ENCODE assay signal across 1 cellular context in genomic region chr3:65955792-65956477, GRCh38.
TF ChIP-seq lines count a peak whose summit lies in the region.

No MANE protein-coding gene starts in this region.

TF ChIP-seq in HepG2, 621 proteins besides CTCF, POLR2A, EP300 and RAD21 (continued from another document and continues in another):
- TF ChIP-seq, protein P1, sequence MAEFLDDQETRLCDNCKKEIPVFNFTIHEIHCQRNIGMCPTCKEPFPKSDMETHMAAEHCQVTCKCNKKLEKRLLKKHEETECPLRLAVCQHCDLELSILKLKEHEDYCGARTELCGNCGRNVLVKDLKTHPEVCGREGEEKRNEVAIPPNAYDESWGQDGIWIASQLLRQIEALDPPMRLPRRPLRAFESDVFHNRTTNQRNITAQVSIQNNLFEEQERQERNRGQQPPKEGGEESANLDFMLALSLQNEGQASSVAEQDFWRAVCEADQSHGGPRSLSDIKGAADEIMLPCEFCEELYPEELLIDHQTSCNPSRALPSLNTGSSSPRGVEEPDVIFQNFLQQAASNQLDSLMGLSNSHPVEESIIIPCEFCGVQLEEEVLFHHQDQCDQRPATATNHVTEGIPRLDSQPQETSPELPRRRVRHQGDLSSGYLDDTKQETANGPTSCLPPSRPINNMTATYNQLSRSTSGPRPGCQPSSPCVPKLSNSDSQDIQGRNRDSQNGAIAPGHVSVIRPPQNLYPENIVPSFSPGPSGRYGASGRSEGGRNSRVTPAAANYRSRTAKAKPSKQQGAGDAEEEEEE (CRISPR knock-in tag; IDR thresholded peaks at IDR 0.05; ENCODE audit: borderline replicate concordance) = no peak
- TF ChIP-seq, protein P2, sequence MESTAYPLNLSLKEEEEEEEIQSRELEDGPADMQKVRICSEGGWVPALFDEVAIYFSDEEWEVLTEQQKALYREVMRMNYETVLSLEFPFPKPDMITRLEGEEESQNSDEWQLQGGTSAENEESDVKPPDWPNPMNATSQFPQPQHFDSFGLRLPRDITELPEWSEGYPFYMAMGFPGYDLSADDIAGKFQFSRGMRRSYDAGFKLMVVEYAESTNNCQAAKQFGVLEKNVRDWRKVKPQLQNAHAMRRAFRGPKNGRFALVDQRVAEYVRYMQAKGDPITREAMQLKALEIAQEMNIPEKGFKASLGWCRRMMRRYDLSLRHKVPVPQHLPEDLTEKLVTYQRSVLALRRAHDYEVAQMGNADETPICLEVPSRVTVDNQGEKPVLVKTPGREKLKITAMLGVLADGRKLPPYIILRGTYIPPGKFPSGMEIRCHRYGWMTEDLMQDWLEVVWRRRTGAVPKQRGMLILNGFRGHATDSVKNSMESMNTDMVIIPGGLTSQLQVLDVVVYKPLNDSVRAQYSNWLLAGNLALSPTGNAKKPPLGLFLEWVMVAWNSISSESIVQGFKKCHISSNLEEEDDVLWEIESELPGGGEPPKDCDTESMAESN (CRISPR knock-in tag; conservative IDR thresholded peaks at IDR 0.05) = 0 out of 2 replicates have a peak, but pooled peaks have one; percentile 31
- peak; percentile 82 for TF ChIP-seq MED1 (CRISPR knock-in tag; IDR thresholded peaks at IDR 0.05)
- 0 out of 2 replicates have a peak, but pooled peaks have one; percentile 28 for TF ChIP-seq ONECUT2 (CRISPR knock-in tag; IDR thresholded peaks at IDR 0.05)
- TF ChIP-seq ZNF569 (CRISPR knock-in tag; IDR thresholded peaks at IDR 0.05; ENCODE audit: borderline replicate concordance) = no peak
- TF ChIP-seq, protein P3, sequence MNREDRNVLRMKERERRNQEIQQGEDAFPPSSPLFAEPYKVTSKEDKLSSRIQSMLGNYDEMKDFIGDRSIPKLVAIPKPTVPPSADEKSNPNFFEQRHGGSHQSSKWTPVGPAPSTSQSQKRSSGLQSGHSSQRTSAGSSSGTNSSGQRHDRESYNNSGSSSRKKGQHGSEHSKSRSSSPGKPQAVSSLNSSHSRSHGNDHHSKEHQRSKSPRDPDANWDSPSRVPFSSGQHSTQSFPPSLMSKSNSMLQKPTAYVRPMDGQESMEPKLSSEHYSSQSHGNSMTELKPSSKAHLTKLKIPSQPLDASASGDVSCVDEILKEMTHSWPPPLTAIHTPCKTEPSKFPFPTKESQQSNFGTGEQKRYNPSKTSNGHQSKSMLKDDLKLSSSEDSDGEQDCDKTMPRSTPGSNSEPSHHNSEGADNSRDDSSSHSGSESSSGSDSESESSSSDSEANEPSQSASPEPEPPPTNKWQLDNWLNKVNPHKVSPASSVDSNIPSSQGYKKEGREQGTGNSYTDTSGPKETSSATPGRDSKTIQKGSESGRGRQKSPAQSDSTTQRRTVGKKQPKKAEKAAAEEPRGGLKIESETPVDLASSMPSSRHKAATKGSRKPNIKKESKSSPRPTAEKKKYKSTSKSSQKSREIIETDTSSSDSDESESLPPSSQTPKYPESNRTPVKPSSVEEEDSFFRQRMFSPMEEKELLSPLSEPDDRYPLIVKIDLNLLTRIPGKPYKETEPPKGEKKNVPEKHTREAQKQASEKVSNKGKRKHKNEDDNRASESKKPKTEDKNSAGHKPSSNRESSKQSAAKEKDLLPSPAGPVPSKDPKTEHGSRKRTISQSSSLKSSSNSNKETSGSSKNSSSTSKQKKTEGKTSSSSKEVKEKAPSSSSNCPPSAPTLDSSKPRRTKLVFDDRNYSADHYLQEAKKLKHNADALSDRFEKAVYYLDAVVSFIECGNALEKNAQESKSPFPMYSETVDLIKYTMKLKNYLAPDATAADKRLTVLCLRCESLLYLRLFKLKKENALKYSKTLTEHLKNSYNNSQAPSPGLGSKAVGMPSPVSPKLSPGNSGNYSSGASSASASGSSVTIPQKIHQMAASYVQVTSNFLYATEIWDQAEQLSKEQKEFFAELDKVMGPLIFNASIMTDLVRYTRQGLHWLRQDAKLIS (CRISPR knock-in tag; IDR thresholded peaks at IDR 0.05) = no peak
- no peak for TF ChIP-seq NR3C1 (CRISPR knock-in tag; IDR thresholded peaks at IDR 0.05)
- no peak for TF ChIP-seq ATF2 (CRISPR knock-in tag; IDR thresholded peaks at IDR 0.05)
- 0 out of 2 replicates have a peak, but pooled peaks have one; percentile 34 for TF ChIP-seq SSRP1 (CRISPR knock-in tag; IDR thresholded peaks at IDR 0.05)
- TF ChIP-seq YEATS2 (CRISPR knock-in tag; IDR thresholded peaks at IDR 0.05; ENCODE audit: borderline replicate concordance) = no peak
- TF ChIP-seq NFKBIZ (CRISPR knock-in tag; IDR thresholded peaks at IDR 0.05) = no peak
- 0 out of 2 replicates have a peak, but pooled peaks have one; percentile 38 for TF ChIP-seq ARNTL (CRISPR knock-in tag; IDR thresholded peaks at IDR 0.05)
- no peak for TF ChIP-seq ELF1 (CRISPR knock-in tag; IDR thresholded peaks at IDR 0.05)
- TF ChIP-seq HNF4A (CRISPR knock-in tag; IDR thresholded peaks at IDR 0.05) = peak; percentile 49; the same call in 1 of the 2 replicates
- peak; percentile 80 for TF ChIP-seq FOSL2 (CRISPR knock-in tag; IDR thresholded peaks at IDR 0.05)
- no peak for TF ChIP-seq ZNF354B (CRISPR knock-in tag; IDR thresholded peaks at IDR 0.05)
- peak; percentile 32; the same call in 1 of the 2 replicates for TF ChIP-seq HDAC2 (CRISPR knock-in tag; IDR thresholded peaks at IDR 0.05)
- no peak for TF ChIP-seq ZNF329 (CRISPR knock-in tag; IDR thresholded peaks at IDR 0.05; ENCODE audit: low read depth)
- no peak for TF ChIP-seq SOX13 (IDR thresholded peaks at IDR 0.05)
- TF ChIP-seq SOX13 (CRISPR knock-in tag; conservative IDR thresholded peaks at IDR 0.05 in 1 of 2, IDR thresholded peaks at IDR 0.05 in 1 of 2) = peak in 1 of 2 experiments; percentile 50; a peak in 2 of 4 replicates
- TF ChIP-seq ZNF678 (CRISPR knock-in tag; IDR thresholded peaks at IDR 0.05) = no peak
- no peak for TF ChIP-seq ZNF607 (CRISPR knock-in tag; IDR thresholded peaks at IDR 0.05; ENCODE audit: borderline replicate concordance)
- TF ChIP-seq ZNF552 (CRISPR knock-in tag; IDR thresholded peaks at IDR 0.05; ENCODE audit: borderline replicate concordance) = no peak
- no peak for TF ChIP-seq PHF20 (CRISPR knock-in tag; IDR thresholded peaks at IDR 0.05)
- TF ChIP-seq, protein P4, sequence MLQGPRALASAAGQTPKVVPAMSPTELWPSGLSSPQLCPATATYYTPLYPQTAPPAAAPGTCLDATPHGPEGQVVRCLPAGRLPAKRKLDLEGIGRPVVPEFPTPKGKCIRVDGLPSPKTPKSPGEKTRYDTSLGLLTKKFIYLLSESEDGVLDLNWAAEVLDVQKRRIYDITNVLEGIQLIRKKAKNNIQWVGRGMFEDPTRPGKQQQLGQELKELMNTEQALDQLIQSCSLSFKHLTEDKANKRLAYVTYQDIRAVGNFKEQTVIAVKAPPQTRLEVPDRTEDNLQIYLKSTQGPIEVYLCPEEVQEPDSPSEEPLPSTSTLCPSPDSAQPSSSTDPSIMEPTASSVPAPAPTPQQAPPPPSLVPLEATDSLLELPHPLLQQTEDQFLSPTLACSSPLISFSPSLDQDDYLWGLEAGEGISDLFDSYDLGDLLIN (CRISPR knock-in tag; IDR thresholded peaks at IDR 0.05; ENCODE audit: borderline replicate concordance) = no peak
- peak in 1 of 2 experiments; percentile 45; a peak in 2 of 4 replicates for TF ChIP-seq ATF4 (CRISPR knock-in tag; IDR thresholded peaks at IDR 0.05)
- no peak for TF ChIP-seq ZNF101 (CRISPR knock-in tag; IDR thresholded peaks at IDR 0.05; ENCODE audit: borderline replicate concordance, low read depth)
- TF ChIP-seq ZNF839 (CRISPR knock-in tag; IDR thresholded peaks at IDR 0.05; ENCODE audit: borderline replicate concordance) = no peak
- no peak for TF ChIP-seq ZKSCAN1 (IDR thresholded peaks at IDR 0.05; ENCODE audit: low read length)
- TF ChIP-seq ZNF512B (CRISPR knock-in tag; IDR thresholded peaks at IDR 0.05; ENCODE audit: borderline replicate concordance) = no peak
- TF ChIP-seq THYN1 (CRISPR knock-in tag; IDR thresholded peaks at IDR 0.05; ENCODE audit: borderline replicate concordance, low read depth) = no peak
- TF ChIP-seq U2AF1 (optimal IDR thresholded peaks at IDR 0.05; ENCODE audit: low read depth, low read length) = no peak
- peak; percentile 68; the same call in 1 of the 2 replicates for TF ChIP-seq SOX5 (CRISPR knock-in tag; IDR thresholded peaks at IDR 0.05; ENCODE audit: borderline replicate concordance)
- no peak for TF ChIP-seq ATM (IDR thresholded peaks at IDR 0.05; ENCODE audit: borderline replicate concordance)
- no peak for TF ChIP-seq RFX1 (IDR thresholded peaks at IDR 0.05)
- TF ChIP-seq AHDC1 (CRISPR knock-in tag; IDR thresholded peaks at IDR 0.05; ENCODE audit: borderline replicate concordance) = peak; percentile 45; the same call in 1 of the 2 replicates
- TF ChIP-seq, protein P5, sequence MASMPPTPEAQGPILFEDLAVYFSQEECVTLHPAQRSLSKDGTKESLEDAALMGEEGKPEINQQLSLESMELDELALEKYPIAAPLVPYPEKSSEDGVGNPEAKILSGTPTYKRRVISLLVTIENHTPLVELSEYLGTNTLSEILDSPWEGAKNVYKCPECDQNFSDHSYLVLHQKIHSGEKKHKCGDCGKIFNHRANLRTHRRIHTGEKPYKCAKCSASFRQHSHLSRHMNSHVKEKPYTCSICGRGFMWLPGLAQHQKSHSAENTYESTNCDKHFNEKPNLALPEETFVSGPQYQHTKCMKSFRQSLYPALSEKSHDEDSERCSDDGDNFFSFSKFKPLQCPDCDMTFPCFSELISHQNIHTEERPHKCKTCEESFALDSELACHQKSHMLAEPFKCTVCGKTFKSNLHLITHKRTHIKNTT (CRISPR knock-in tag; IDR thresholded peaks at IDR 0.05) = no peak
- no peak for TF ChIP-seq ATF7 (IDR thresholded peaks at IDR 0.05)
- TF ChIP-seq ATF7 (CRISPR knock-in tag; IDR thresholded peaks at IDR 0.05) = no peak
